Comparison of ENCODE assay signal across 8 cellular contexts in the genomic region with DNA sequence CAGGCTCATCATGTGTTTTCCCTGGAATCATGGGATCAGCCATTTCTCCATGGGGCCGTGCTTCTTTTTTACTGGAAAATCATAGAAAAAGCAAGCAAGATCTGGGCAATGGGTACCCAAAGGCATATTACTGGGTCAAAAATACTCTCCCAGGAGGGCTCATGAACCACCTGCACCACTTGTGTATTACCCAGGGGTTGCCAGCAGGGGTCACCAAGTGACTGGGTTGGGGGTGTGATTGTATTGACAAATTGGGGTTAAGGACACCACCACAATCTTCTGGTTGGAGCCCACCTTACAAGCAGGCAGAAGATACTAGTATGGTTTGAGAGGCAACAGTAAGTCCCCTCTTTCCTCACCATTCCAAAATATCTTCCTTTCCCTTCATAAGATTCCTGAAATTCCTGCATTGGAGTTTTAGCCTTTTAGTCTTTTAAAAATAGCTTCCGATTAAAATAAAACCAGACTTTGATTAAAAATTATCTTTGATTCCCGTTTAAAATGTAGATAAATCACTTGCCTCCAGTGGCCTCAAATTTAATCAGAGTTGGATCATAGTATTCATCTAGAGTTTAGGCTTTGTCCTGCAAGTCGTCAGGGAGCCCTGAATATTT.
DNase-seq lines count a peak whose midpoint lies in the region; ATAC-seq lines count a peak whose summit lies in the region.

No MANE protein-coding gene starts in this region.

- no peaks in the 10 kb centered on the region for H3K9me3 Mint-ChIP-seq in naive thymus-derived CD8-positive, alpha-beta T cell

- no peak overlapping the region for H3K4me3 Mint-ChIP-seq in naive thymus-derived CD8-positive, alpha-beta T cell

- no peak overlapping the region for H3K27ac Mint-ChIP-seq in naive thymus-derived CD8-positive, alpha-beta T cell

- peaks cover 8 to 55% (median 23%) of the 10 kb centered on the region in 5 donors for H3K27me3 Mint-ChIP-seq in naive thymus-derived CD8-positive, alpha-beta T cell

- DNase-seq in COLO668 (lab: John Stamatoyannopoulos, UW; ENCODE audit: unreplicated experiment) = peak; percentile 12
- peak; percentile 18 for DNase-seq in HK-2 (ENCODE audit: unreplicated experiment)
- peak; percentile 10 for DNase-seq in activated CD4-positive, alpha-beta T cell treated with anti-CD3 and anti-CD28 coated beads for 1 hour
- peak; percentile 5 for DNase-seq in effector CD8-positive, alpha-beta T cell (lab: John Stamatoyannopoulos, UW)
- peak; percentile 10 to 62 (median 32) for DNase-seq in naive thymus-derived CD8-positive, alpha-beta T cell
- no peak for DNase-seq in NCI-H446 treated with DMSO at 0.1 percent for 48 hours (lab: John Stamatoyannopoulos, UW)
- no peak for DNase-seq in SHP77 (lab: John Stamatoyannopoulos, UW)

- H3K4me1 Mint-ChIP-seq in naive thymus-derived CD8-positive, alpha-beta T cell = no peaks in the 10 kb centered on the region

- H3K36me3 Mint-ChIP-seq in naive thymus-derived CD8-positive, alpha-beta T cell = no peaks in the 10 kb centered on the region

- POLR2A ChIA-PET in naive thymus-derived CD8-positive, alpha-beta T cell (lab: Charles Lee) = no interaction called here

- ATAC-seq in GM19351 (IDR thresholded peaks at IDR 0.05; ENCODE audit: unreplicated experiment) = peak; percentile 83
- peak in 1 of 2 donors; percentile 33 for ATAC-seq in naive thymus-derived CD8-positive, alpha-beta T cell

Comparison
In these comparisons a context has a peak if more than half of its experiments do, and no peak if none do; other contexts are left out.
1. DNase-seq: peak in COLO668 (single experiment), HK-2 (single experiment), activated CD4-positive, alpha-beta T cell treated with anti-CD3 and anti-CD28 coated beads for 1 hour (single experiment), effector CD8-positive, alpha-beta T cell (single experiment) and naive thymus-derived CD8-positive, alpha-beta T cell (10 of 10); none in NCI-H446 treated with DMSO at 0.1 percent for 48 hours (single experiment) and SHP77 (0 of 2).